ENCODE assay signal across 2 cellular contexts in genomic region chr22:20181194-20181931, GRCh38.
A peak's percentile ranks its signal among the peaks of the same experiment; 100 is the strongest.
TF ChIP-seq lines count a peak whose summit lies in the region.

No MANE protein-coding gene starts in this region.

TF ChIP-seq in GM12878, 131 proteins besides CTCF, POLR2A, EP300 and RAD21:
- TF ChIP-seq IRF4 (IDR thresholded peaks at IDR 0.05; ENCODE audit: low read depth, low read length) (no peak), TCF7 (IDR thresholded peaks at IDR 0.05; ENCODE audit: borderline replicate concordance) (no peak), ASH2L (IDR thresholded peaks at IDR 0.05; ENCODE audit: borderline replicate concordance, low read depth) (no peak), EED (IDR thresholded peaks at IDR 0.05; ENCODE audit: low read depth) (no peak), POLR2AphosphoS5 (IDR thresholded peaks at IDR 0.05; ENCODE audit: low read length) (no peak), NBN (IDR thresholded peaks at IDR 0.05) (no peak)
- TF ChIP-seq, protein P1, sequence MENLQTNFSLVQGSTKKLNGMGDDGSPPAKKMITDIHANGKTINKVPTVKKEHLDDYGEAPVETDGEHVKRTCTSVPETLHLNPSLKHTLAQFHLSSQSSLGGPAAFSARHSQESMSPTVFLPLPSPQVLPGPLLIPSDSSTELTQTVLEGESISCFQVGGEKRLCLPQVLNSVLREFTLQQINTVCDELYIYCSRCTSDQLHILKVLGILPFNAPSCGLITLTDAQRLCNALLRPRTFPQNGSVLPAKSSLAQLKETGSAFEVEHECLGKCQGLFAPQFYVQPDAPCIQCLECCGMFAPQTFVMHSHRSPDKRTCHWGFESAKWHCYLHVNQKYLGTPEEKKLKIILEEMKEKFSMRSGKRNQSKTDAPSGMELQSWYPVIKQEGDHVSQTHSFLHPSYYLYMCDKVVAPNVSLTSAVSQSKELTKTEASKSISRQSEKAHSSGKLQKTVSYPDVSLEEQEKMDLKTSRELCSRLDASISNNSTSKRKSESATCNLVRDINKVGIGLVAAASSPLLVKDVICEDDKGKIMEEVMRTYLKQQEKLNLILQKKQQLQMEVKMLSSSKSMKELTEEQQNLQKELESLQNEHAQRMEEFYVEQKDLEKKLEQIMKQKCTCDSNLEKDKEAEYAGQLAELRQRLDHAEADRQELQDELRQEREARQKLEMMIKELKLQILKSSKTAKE (IDR thresholded peaks at IDR 0.05; ENCODE audit: low read depth, poor library complexity, severe bottlenecking): no peak
- TF ChIP-seq, protein P2, sequence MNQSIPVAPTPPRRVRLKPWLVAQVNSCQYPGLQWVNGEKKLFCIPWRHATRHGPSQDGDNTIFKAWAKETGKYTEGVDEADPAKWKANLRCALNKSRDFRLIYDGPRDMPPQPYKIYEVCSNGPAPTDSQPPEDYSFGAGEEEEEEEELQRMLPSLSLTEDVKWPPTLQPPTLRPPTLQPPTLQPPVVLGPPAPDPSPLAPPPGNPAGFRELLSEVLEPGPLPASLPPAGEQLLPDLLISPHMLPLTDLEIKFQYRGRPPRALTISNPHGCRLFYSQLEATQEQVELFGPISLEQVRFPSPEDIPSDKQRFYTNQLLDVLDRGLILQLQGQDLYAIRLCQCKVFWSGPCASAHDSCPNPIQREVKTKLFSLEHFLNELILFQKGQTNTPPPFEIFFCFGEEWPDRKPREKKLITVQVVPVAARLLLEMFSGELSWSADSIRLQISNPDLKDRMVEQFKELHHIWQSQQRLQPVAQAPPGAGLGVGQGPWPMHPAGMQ (IDR thresholded peaks at IDR 0.05; ENCODE audit: borderline replicate concordance): no peak
- TF ChIP-seq, protein P3, sequence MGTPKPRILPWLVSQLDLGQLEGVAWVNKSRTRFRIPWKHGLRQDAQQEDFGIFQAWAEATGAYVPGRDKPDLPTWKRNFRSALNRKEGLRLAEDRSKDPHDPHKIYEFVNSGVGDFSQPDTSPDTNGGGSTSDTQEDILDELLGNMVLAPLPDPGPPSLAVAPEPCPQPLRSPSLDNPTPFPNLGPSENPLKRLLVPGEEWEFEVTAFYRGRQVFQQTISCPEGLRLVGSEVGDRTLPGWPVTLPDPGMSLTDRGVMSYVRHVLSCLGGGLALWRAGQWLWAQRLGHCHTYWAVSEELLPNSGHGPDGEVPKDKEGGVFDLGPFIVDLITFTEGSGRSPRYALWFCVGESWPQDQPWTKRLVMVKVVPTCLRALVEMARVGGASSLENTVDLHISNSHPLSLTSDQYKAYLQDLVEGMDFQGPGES (IDR thresholded peaks at IDR 0.05): no peak

TF ChIP-seq in HepG2, 621 proteins besides CTCF, POLR2A, EP300 and RAD21:
- TF ChIP-seq, protein P4, sequence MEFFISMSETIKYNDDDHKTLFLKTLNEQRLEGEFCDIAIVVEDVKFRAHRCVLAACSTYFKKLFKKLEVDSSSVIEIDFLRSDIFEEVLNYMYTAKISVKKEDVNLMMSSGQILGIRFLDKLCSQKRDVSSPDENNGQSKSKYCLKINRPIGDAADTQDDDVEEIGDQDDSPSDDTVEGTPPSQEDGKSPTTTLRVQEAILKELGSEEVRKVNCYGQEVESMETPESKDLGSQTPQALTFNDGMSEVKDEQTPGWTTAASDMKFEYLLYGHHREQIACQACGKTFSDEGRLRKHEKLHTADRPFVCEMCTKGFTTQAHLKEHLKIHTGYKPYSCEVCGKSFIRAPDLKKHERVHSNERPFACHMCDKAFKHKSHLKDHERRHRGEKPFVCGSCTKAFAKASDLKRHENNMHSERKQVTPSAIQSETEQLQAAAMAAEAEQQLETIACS (CRISPR knock-in tag; IDR thresholded peaks at IDR 0.05): no peak
- TF ChIP-seq HNRNPL (IDR thresholded peaks at IDR 0.05; ENCODE audit: low read depth, low read length): 0 out of 2 replicates have a peak, but pooled peaks have one; percentile 21
- no peak for TF ChIP-seq U2AF1 (optimal IDR thresholded peaks at IDR 0.05; ENCODE audit: low read depth, low read length)
